ENCODE assay signal across 8 cellular contexts in the genomic region with DNA sequence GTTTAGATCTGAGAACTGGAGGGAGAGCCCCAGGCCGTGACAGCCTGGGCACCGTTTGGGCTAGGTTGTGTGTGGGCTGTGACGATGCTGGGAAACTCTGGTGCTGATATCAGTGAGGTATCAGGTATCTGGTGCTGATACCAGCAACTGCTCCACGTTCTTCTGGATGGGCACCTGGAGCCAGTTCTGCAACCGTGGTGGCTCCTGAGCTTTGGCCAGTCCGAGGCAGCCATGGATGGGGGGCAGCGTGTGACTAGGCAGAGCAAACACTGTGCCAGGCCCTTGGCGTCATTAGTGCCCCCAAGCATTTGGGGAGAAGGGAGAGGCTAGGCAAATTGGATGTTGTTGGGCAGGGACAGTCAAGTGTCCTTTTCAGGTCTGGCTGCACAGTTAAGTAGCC. TPM values are rescaled to one million over a fixed set of nuclear protein-coding genes. Genes with fewer than 3 reads are reported as not detected.
A peak's percentile ranks its signal among the peaks of the same experiment; 100 is the strongest.
DNase-seq lines count a peak whose midpoint lies in the region; ATAC-seq, FAIRE-seq and TF ChIP-seq lines count a peak whose summit lies in the region.

No MANE protein-coding gene starts in this region.

- no peak for ATAC-seq in psoas muscle
- ATAC-seq in GM18861 (IDR thresholded peaks at IDR 0.05; ENCODE audit: unreplicated experiment), result no peak
- ATAC-seq in GM21381 (IDR thresholded peaks at IDR 0.05; ENCODE audit: unreplicated experiment), result no peak

- FAIRE-seq in GM12891 (lab: Jason Lieb, UNC), result peak; percentile 74

- DNase-seq in GM12891 (ENCODE audit: insufficient read length, low spot score), result no peak
- DNase-seq in SJCRH30, result no peak
- no peak for DNase-seq in esophagus squamous epithelium (lab: John Stamatoyannopoulos, UW)
- DNase-seq in psoas muscle, result no peak
- no peak for DNase-seq in medulla oblongata (ENCODE audit: extremely low spot score)
- no peak for DNase-seq in NCI-H2029 (lab: John Stamatoyannopoulos, UW)

- TF ChIP-seq POLR2A in GM12891 (IDR thresholded peaks at IDR 0.05; ENCODE audit: low read depth, low read length) (no peak), esophagus squamous epithelium (IDR thresholded peaks at IDR 0.05) (no peak)

- WGBS in esophagus squamous epithelium, 2 donors, result 38 to 80% methylated on average over 2 to 5 of the region's 8 CpGs
- WGBS in psoas muscle, 3 donors, result 38 to 56% (median 43%) methylated on average over 8 of the region's 8 CpGs

- H3K4me3 ChIP-seq in SJCRH30 (peak overlapping the region; percentile 96), esophagus squamous epithelium (peak overlapping the region; percentile 50 to 74 (median 64)), psoas muscle (peak overlapping the region; percentile 86)

- no peak for TF ChIP-seq CTCF in esophagus squamous epithelium (IDR thresholded peaks at IDR 0.05)
- no peak for TF ChIP-seq CTCF in psoas muscle (IDR thresholded peaks at IDR 0.05)

- H3K36me3 ChIP-seq in SJCRH30, result 0 out of 2 replicates have a peak, but pooled peaks cover 4% of the 10 kb centered on the region
- H3K36me3 ChIP-seq in esophagus squamous epithelium, result peaks cover 0 to 9% (median 0%) of the 10 kb centered on the region in 3 donors
- no peaks in the 10 kb centered on the region for H3K36me3 ChIP-seq in psoas muscle (ENCODE audit: insufficient read depth in 1 of 2, low read depth in 1 of 2)

- H3K27me3 ChIP-seq in SJCRH30 (no peaks in the 10 kb centered on the region), esophagus squamous epithelium (no peaks in the 10 kb centered on the region), psoas muscle (ENCODE audit: insufficient read depth in 3 of 3, low read length in 2 of 3) (no peaks in the 10 kb centered on the region)

- H3K4me1 ChIP-seq in SJCRH30 (peaks cover 12% of the 10 kb centered on the region; the same call in 1 of the 2 replicates), esophagus squamous epithelium (peaks cover 27 to 54% (median 30%) of the 10 kb centered on the region in 3 donors), psoas muscle (peaks cover 41% of the 10 kb centered on the region)

- intact Hi-C loops in esophagus squamous epithelium (cut with DNase I), result no loop called here
- intact Hi-C loops in psoas muscle (cut with DNase I), result no loop called here

- H3K27ac ChIP-seq in SJCRH30 (no peak overlapping the region; the same call in 1 of the 2 replicates), esophagus squamous epithelium (peak overlapping the region; percentile 60 to 87 (median 76)), psoas muscle (peak overlapping the region; percentile 74)

- H3K9me3 ChIP-seq in SJCRH30 (replicated peaks) (peaks cover 11% of the 10 kb centered on the region), esophagus squamous epithelium (peaks cover 0 to 21% (median 11%) of the 10 kb centered on the region in 3 donors), psoas muscle (peaks cover 12% of the 10 kb centered on the region)

TF ChIP-seq in GM12891, 5 proteins besides CTCF, POLR2A, EP300 and RAD21:
- TF ChIP-seq POLR2AphosphoS5 (IDR thresholded peaks at IDR 0.05; ENCODE audit: low read depth, low read length) (no peak), SPI1 (IDR thresholded peaks at IDR 0.05; ENCODE audit: low read depth, low read length) (no peak), POU2F2 (IDR thresholded peaks at IDR 0.05; ENCODE audit: low read depth, low read length) (no peak), TAF1 (IDR thresholded peaks at IDR 0.05; ENCODE audit: low read depth, low read length) (no peak)
TF ChIP-seq in GM12891: peak in this region for 0.

RNA-seq across cellular contexts. Expression of a gene that starts 57.9 kb away (rescaled TPM):
- 0.26 TPM for polyA plus RNA-seq in GM12891 (2012; ENCODE audit: low read depth, missing spikeins)
- total RNA-seq in SJCRH30 (2014; rRNA removed; shearing (Covaris generic)), result not detected in 2 replicates
- total RNA-seq in esophagus squamous epithelium (1 to 10 TPM; 1.2 to 4.4 (median 2.0) TPM), psoas muscle (1 to 10 TPM; 1.7 to 2.8 (median 2.3) TPM)
- 1 to 10 TPM in 2 of 3 donors, under 1 TPM in 1; 0.87 to 1.3 (median 1.2) TPM for polyA plus RNA-seq in psoas muscle
